ENCODE assay signal across 17 cellular contexts in genomic region chr1:73673980-73674379, GRCh38.
DNase-seq lines count a peak whose midpoint lies in the region; FAIRE-seq and TF ChIP-seq lines count a peak whose summit lies in the region.
"Had no signal": no experiment of that assay in that cellular context is flagged by ENCODE, and none has a peak within 500 bp of the region (broad histone marks: within the 10 kb centered on the region; RNA-seq: fewer than 3 reads in every experiment).

No MANE protein-coding gene starts in this region.

- H3K27me3 ChIP-seq in breast epithelium (no peaks in the 10 kb centered on the region), endothelial cell of umbilical vein (ENCODE audit: control insufficient read depth in 2 of 2, insufficient read depth in 2 of 2, low read length in 2 of 2) (no peaks in the 10 kb centered on the region), smooth muscle cell (ENCODE audit: low read depth) (no peaks in the 10 kb centered on the region)
- H3K27me3 ChIP-seq: thyroid gland had no signal

- no peak overlapping the region for H2AFZ ChIP-seq in endothelial cell of umbilical vein (ENCODE audit: low read depth, low read length)
- H2AFZ ChIP-seq in smooth muscle cell (ENCODE audit: low read depth): peak overlapping the region; percentile 44

- dilution Hi-C loops in endothelial cell of umbilical vein (cut with MboI; ENCODE audit: extremely low pct_ligation_motif_present, low sequenced_read_pairs): no loop called here

- H3K4me1 ChIP-seq in breast epithelium: no peaks in the 10 kb centered on the region
- no peaks in the 10 kb centered on the region for H3K4me1 ChIP-seq in endothelial cell of umbilical vein (ENCODE audit: control insufficient read depth, extremely low read depth, insufficient read depth, low read length)
- H3K4me1 ChIP-seq in smooth muscle cell (ENCODE audit: low read depth): peaks cover 5% of the 10 kb centered on the region
- H3K4me1 ChIP-seq: A549 had no signal

- H3K36me3 ChIP-seq in breast epithelium: no peaks in the 10 kb centered on the region
- H3K36me3 ChIP-seq in endothelial cell of umbilical vein (ENCODE audit: control insufficient read depth in 2 of 2, extremely low read depth in 1 of 2, insufficient read depth in 2 of 2, low read length in 2 of 2): no peaks in the 10 kb centered on the region
- H3K36me3 ChIP-seq in smooth muscle cell (ENCODE audit: low read depth): no peaks in the 10 kb centered on the region
- H3K36me3 ChIP-seq: thyroid gland had no signal

- no peaks in the 10 kb centered on the region for H4K20me1 ChIP-seq in endothelial cell of umbilical vein (replicated peaks; ENCODE audit: control insufficient read depth, extremely low read depth, insufficient read depth, low read length)
- no peaks in the 10 kb centered on the region for H4K20me1 ChIP-seq in smooth muscle cell (ENCODE audit: low read depth)

- no peak for TF ChIP-seq POLR2A in breast epithelium (IDR thresholded peaks at IDR 0.05)
- TF ChIP-seq POLR2A in endothelial cell of umbilical vein (IDR thresholded peaks at IDR 0.05; ENCODE audit: low read depth, low read length): no peak
- TF ChIP-seq POLR2A in H54 (IDR thresholded peaks at IDR 0.05; ENCODE audit: low read depth, low read length): no peak

- no peaks in the 10 kb centered on the region for H3K27me3 Mint-ChIP-seq in MCF 10A (ENCODE audit: insufficient read depth, unreplicated experiment)

- H3K9me3 Mint-ChIP-seq in MCF 10A (ENCODE audit: unreplicated experiment): no peaks in the 10 kb centered on the region
- H3K9me3 Mint-ChIP-seq: activated naive CD4-positive, alpha-beta T cell treated with anti-CD3 and anti-CD28 coated beads for 36 hours had no signal

- H3K9me3 ChIP-seq in breast epithelium: no peaks in the 10 kb centered on the region
- H3K9me3 ChIP-seq in endothelial cell of umbilical vein (replicated peaks; ENCODE audit: control insufficient read depth, insufficient read depth, low read length): no peaks in the 10 kb centered on the region
- H3K9me3 ChIP-seq in smooth muscle cell (replicated peaks; ENCODE audit: low read depth): no peaks in the 10 kb centered on the region
- H3K9me3 ChIP-seq: A549, thyroid gland had no signal

- no peak overlapping the region for H3K27ac Mint-ChIP-seq in MCF 10A (ENCODE audit: low read depth, unreplicated experiment)
- H3K27ac Mint-ChIP-seq: activated naive CD4-positive, alpha-beta T cell treated with anti-CD3 and anti-CD28 coated beads for 36 hours; brain; natural killer cell had no signal

- CTCF ChIA-PET in MCF 10A (lab: Yijun Ruan, JAX) (interaction anchor here (0.6 to 2.4 kb wide), 23 partner anchors 12 to 1499 kb away, joined by 3 to 13 read pairs (median 3); no protein-coding TSS in a partner anchor), endothelial cell of umbilical vein (lab: Charles Lee) (interaction anchor here (1.0 to 2.2 kb wide), 7 partner anchors 22 to 1487 kb away, joined by 3 to 7 read pairs (median 4); no protein-coding TSS in a partner anchor)

- POLR2A ChIA-PET in MCF 10A (lab: Yijun Ruan, JAX): no interaction called here
- POLR2A ChIA-PET in endothelial cell of umbilical vein (lab: Charles Lee): interaction anchor here (0.6 kb wide), 1 partner anchor 932 kb away, joined by 3 read pairs; no protein-coding TSS in a partner anchor

- H3F3A ChIP-seq in smooth muscle cell (ENCODE audit: low read depth): no peaks in the 10 kb centered on the region

- no peak overlapping the region for H3K27ac ChIP-seq in breast epithelium
- H3K27ac ChIP-seq in endothelial cell of umbilical vein (ENCODE audit: insufficient read depth, low read depth, low read length): no peak overlapping the region
- no peak overlapping the region for H3K27ac ChIP-seq in smooth muscle cell (ENCODE audit: low read depth)
- H3K27ac ChIP-seq: A549, thyroid gland had no signal

- H3K79me2 ChIP-seq in endothelial cell of umbilical vein (ENCODE audit: control insufficient read depth, insufficient read depth, low read length) (no peaks in the 10 kb centered on the region), smooth muscle cell (ENCODE audit: low read depth) (no peaks in the 10 kb centered on the region)

- H3K4me1 Mint-ChIP-seq in MCF 10A (ENCODE audit: insufficient read depth, unreplicated experiment): no peaks in the 10 kb centered on the region
- H3K4me1 Mint-ChIP-seq: natural killer cell had no signal

- no peak for TF ChIP-seq CTCF in MCF 10A (IDR thresholded peaks at IDR 0.05; ENCODE audit: unreplicated experiment)
- no peak for TF ChIP-seq CTCF in breast epithelium (IDR thresholded peaks at IDR 0.05)
- no peak for TF ChIP-seq CTCF in endothelial cell of umbilical vein (IDR thresholded peaks at IDR 0.05; ENCODE audit: extremely low read depth in 1 of 2, insufficient read depth in 1 of 2, low read depth in 1 of 2, low read length in 2 of 2)
- no peak for TF ChIP-seq CTCF in smooth muscle cell (IDR thresholded peaks at IDR 0.05; ENCODE audit: borderline replicate concordance, insufficient read depth, poor library complexity, severe bottlenecking)

- FAIRE-seq in endothelial cell of umbilical vein (lab: Jason Lieb, UNC): no peak
- no peak for FAIRE-seq in H54 (lab: Jason Lieb, UNC)
- FAIRE-seq: A549, H1 had no signal

- H3K9me1 ChIP-seq in endothelial cell of umbilical vein (replicated peaks; ENCODE audit: control insufficient read depth, extremely low read depth, insufficient read depth, low read length): no peaks in the 10 kb centered on the region

- H3K4me2 ChIP-seq in endothelial cell of umbilical vein (ENCODE audit: insufficient read depth, low read length) (no peak overlapping the region), smooth muscle cell (no peak overlapping the region)
- H3K4me2 ChIP-seq: A549 had no signal

- intact Hi-C loops in MCF 10A (cut with micrococcal nuclease) (loop anchor here (2.0 to 10.0 kb wide), 2 partner anchors 221 to 321 kb away; no protein-coding TSS in a partner anchor), breast epithelium (cut with DNase I; ENCODE audit: low total_unique reads) (no loop called here), endothelial cell of umbilical vein (cut with micrococcal nuclease) (loop anchor here (10.0 kb wide), 2 partner anchors 1011 to 1489 kb away; no protein-coding TSS in a partner anchor)

- H3K36me3 Mint-ChIP-seq in MCF 10A (ENCODE audit: insufficient read depth, unreplicated experiment): no peaks in the 10 kb centered on the region
- H3K36me3 Mint-ChIP-seq: brain, natural killer cell had no signal

- H3K4me3 ChIP-seq in breast epithelium (no peak overlapping the region), endothelial cell of umbilical vein (replicated peaks in 1 of 3; ENCODE audit: insufficient read depth in 1 of 3, low read depth in 1 of 3, low read length in 3 of 3) (no peak overlapping the region), smooth muscle cell (no peak overlapping the region)
- H3K4me3 ChIP-seq: A549, thyroid gland had no signal

- peak; percentile 32 for DNase-seq in MCF 10A (ENCODE audit: unreplicated experiment)
- DNase-seq in breast epithelium (ENCODE audit: low spot score in 2 of 2): no peak
- peak; percentile 21 for DNase-seq in NCI-H446 treated with DMSO at 0.1 percent for 48 hours (lab: John Stamatoyannopoulos, UW)
- DNase-seq in endothelial cell of umbilical vein (ENCODE audit: low read depth, low spot score): peak; percentile 2
- no peak for DNase-seq in smooth muscle cell (lab: John Stamatoyannopoulos, UW; ENCODE audit: unreplicated experiment)
- no peak for DNase-seq in T-helper 9 cell
- no peak for DNase-seq in H54 (ENCODE audit: insufficient read length, low spot score)
- no peak for DNase-seq in EL
- DNase-seq: activated CD4-positive, CD25-positive, alpha-beta regulatory T cell treated with anti-CD3 and anti-CD28 coated beads, Interleukin-2, amount 50 U/mL, for 72 hours; activated CD8-positive, alpha-beta memory T cell treated with anti-CD3 and anti-CD28 coated beads, Interleukin-2, amount 50 U/mL, for 48 hours; activated naive CD4-positive, alpha-beta T cell treated with anti-CD3 and anti-CD28 coated beads for 36 hours; natural killer cell; stimulated activated CD4-positive, alpha-beta T cell treated with anti-CD3 and anti-CD28 coated beads, Interleukin-4, amount 100 ng/mL, for 1 hour; thyroid gland had no signal

- H3K4me3 Mint-ChIP-seq in MCF 10A (ENCODE audit: unreplicated experiment): no peak overlapping the region
- H3K4me3 Mint-ChIP-seq: activated naive CD4-positive, alpha-beta T cell treated with anti-CD3 and anti-CD28 coated beads for 36 hours; brain; natural killer cell had no signal

- BruUV-seq in MCF 10A (replicated peaks; lab: Mats Ljungman, UMichigan) (no TSS peak), endothelial cell of umbilical vein (replicated peaks; lab: Mats Ljungman, UMichigan) (no TSS peak)

- H3K9ac ChIP-seq in endothelial cell of umbilical vein (replicated peaks; ENCODE audit: extremely low read depth, insufficient read depth, low read length) (no peak overlapping the region), smooth muscle cell (ENCODE audit: low read depth) (no peak overlapping the region)

TF ChIP-seq in endothelial cell of umbilical vein, 7 proteins besides CTCF, POLR2A, EP300 and RAD21:
- TF ChIP-seq GATA2 (IDR thresholded peaks at IDR 0.05; ENCODE audit: insufficient read depth, insufficient read length, low read depth, low read length): no peak
- TF ChIP-seq EZH2 (IDR thresholded peaks at IDR 0.05; ENCODE audit: borderline replicate concordance, low read depth, low read length, severe bottlenecking): no peak
- no peak for TF ChIP-seq FOS (IDR thresholded peaks at IDR 0.05; ENCODE audit: borderline replicate concordance, insufficient read depth, low read length)
- no peak for TF ChIP-seq JUN (IDR thresholded peaks at IDR 0.05; ENCODE audit: borderline replicate concordance, insufficient read depth, insufficient read length, low read depth)
- TF ChIP-seq MAX (IDR thresholded peaks at IDR 0.05; ENCODE audit: insufficient read depth, insufficient read length): no peak
- TF ChIP-seq MYC (IDR thresholded peaks at IDR 0.05; ENCODE audit: low read depth, low read length): no peak
- no peak for TF ChIP-seq POLR2AphosphoS5 (IDR thresholded peaks at IDR 0.05; ENCODE audit: insufficient read depth, low read depth, low read length)

Comparison
In these comparisons a context has a peak if more than half of its experiments do, and no peak if none do; other contexts are left out.
1. DNase-seq: peak in MCF 10A (single experiment), NCI-H446 treated with DMSO at 0.1 percent for 48 hours (single experiment) and endothelial cell of umbilical vein (single experiment); none in breast epithelium (0 of 2), smooth muscle cell (single experiment), T-helper 9 cell (single experiment), H54 (single experiment) and EL (single experiment).